In the genomic region with DNA sequence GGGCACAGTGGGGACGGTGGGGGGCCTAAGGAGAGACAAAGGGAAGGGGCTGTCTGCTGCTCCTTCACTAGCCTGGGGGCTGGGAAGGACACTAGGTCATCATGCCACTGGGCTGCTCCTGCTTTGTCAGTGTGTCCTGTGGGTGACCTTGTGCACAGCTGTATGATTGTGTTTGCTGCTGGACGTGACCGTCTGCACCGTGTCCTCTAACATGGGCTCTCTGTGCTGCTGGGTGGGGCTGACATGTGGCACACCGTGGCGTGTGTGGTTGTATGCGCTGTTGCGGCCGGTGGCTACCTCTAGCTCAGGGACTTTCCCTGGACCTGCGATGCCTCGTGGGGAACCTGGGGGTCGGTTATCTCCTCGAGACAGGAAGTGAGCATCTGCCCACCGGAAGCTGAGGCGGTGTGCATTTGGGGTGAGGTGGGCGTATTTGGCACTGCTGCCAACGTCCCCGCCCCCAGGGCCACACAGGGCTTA, we compare ENCODE assay signal across 8 cellular contexts. TPM values are rescaled to one million over a fixed set of nuclear protein-coding genes. Genes with fewer than 3 reads are reported as not detected.
A peak's percentile ranks its signal among the peaks of the same experiment; 100 is the strongest.
DNase-seq lines count a peak whose midpoint lies in the region; ATAC-seq and TF ChIP-seq lines count a peak whose summit lies in the region.

No MANE protein-coding gene starts in this region.

- peak; percentile 63 for DNase-seq in KBM-7
- DNase-seq in activated T-cell treated with anti-CD3 and anti-CD28 coated beads, Interleukin-2, amount 50 U/mL, for 72 hours: peak; percentile 70 to 84
- peak; percentile 68 to 92 (median 86) for DNase-seq in naive thymus-derived CD8-positive, alpha-beta T cell
- DNase-seq in NCI-H748 (lab: John Stamatoyannopoulos, UW; ENCODE audit: unreplicated experiment): no peak
- no peak for DNase-seq in HuH-7.5 (ENCODE audit: low spot score)
- DNase-seq in CD14-positive monocyte (ENCODE audit: low spot score): no peak
- DNase-seq in omental fat pad (ENCODE audit: low spot score): no peak

- no peaks in the 10 kb centered on the region for H3K9me3 Mint-ChIP-seq in activated T-cell treated with anti-CD3 and anti-CD28 coated beads, Interleukin-2, amount 50 U/mL, for 72 hours
- H3K9me3 Mint-ChIP-seq in naive thymus-derived CD8-positive, alpha-beta T cell: no peaks in the 10 kb centered on the region
- H3K9me3 Mint-ChIP-seq in CD14-positive monocyte: peaks cover 0 to 31% (median 11%) of the 10 kb centered on the region in 7 donors

- in situ Hi-C loops in KBM-7 (cut with MboI; ENCODE audit: low pct_unique_long_range_greater_than_20kb, low sequenced_read_pairs): no loop called here

- H3K4me3 Mint-ChIP-seq in activated T-cell treated with anti-CD3 and anti-CD28 coated beads, Interleukin-2, amount 50 U/mL, for 72 hours: peak overlapping the region; percentile 69 to 99
- peak overlapping the region; percentile 85 to 98 (median 94) for H3K4me3 Mint-ChIP-seq in naive thymus-derived CD8-positive, alpha-beta T cell
- H3K4me3 Mint-ChIP-seq in CD14-positive monocyte: peak overlapping the region in 1 of 2 donors; percentile 79

- H3K27me3 Mint-ChIP-seq in activated T-cell treated with anti-CD3 and anti-CD28 coated beads, Interleukin-2, amount 50 U/mL, for 72 hours (ENCODE audit: low read depth): no peaks in the 10 kb centered on the region
- no peaks in the 10 kb centered on the region for H3K27me3 Mint-ChIP-seq in naive thymus-derived CD8-positive, alpha-beta T cell
- peaks cover 63 to 81% (median 68%) of the 10 kb centered on the region in 3 donors for H3K27me3 Mint-ChIP-seq in CD14-positive monocyte (ENCODE audit: low read depth in 3 of 3)

- no peak overlapping the region for H3K27ac Mint-ChIP-seq in activated T-cell treated with anti-CD3 and anti-CD28 coated beads, Interleukin-2, amount 50 U/mL, for 72 hours
- peak overlapping the region; percentile 83 to 98 (median 96) for H3K27ac Mint-ChIP-seq in naive thymus-derived CD8-positive, alpha-beta T cell
- H3K27ac Mint-ChIP-seq in CD14-positive monocyte: no peak overlapping the region

- POLR2A ChIA-PET in naive thymus-derived CD8-positive, alpha-beta T cell (lab: Charles Lee): interaction anchor here (0.5 to 3.7 kb wide), 7 partner anchors 10 to 88 kb away, joined by 3 to 37 read pairs (median 8); partner anchors contain the start of genes HNRNPAB, NHP2 and RMND5B

- H3K36me3 Mint-ChIP-seq in activated T-cell treated with anti-CD3 and anti-CD28 coated beads, Interleukin-2, amount 50 U/mL, for 72 hours (ENCODE audit: insufficient read depth in 2 of 2): peaks cover 0 to 2% of the 10 kb centered on the region in 2 donors
- peaks cover 0 to 8% (median 0%) of the 10 kb centered on the region in 3 donors for H3K36me3 Mint-ChIP-seq in naive thymus-derived CD8-positive, alpha-beta T cell
- H3K36me3 Mint-ChIP-seq in CD14-positive monocyte: no peaks in the 10 kb centered on the region

- intact Hi-C loops in CD14-positive monocyte (cut with micrococcal nuclease): no loop called here

- H3K4me1 Mint-ChIP-seq in activated T-cell treated with anti-CD3 and anti-CD28 coated beads, Interleukin-2, amount 50 U/mL, for 72 hours (ENCODE audit: low read depth): peaks cover 36% of the 10 kb centered on the region
- H3K4me1 Mint-ChIP-seq in naive thymus-derived CD8-positive, alpha-beta T cell: peaks cover 26 to 67% (median 62%) of the 10 kb centered on the region in 4 donors
- H3K4me1 Mint-ChIP-seq in CD14-positive monocyte: peaks cover 25% of the 10 kb centered on the region

- TF ChIP-seq CTCF in CD14-positive monocyte (IDR thresholded peaks at IDR 0.05) (no peak), omental fat pad (IDR thresholded peaks at IDR 0.05) (no peak)

- peak; percentile 58 for TF ChIP-seq POLR2A in GM19193 (IDR thresholded peaks at IDR 0.05; ENCODE audit: extremely low read depth, insufficient read depth, insufficient read length)

- peak; percentile 43 to 54 for ATAC-seq in activated T-cell treated with anti-CD3 and anti-CD28 coated beads, Interleukin-2, amount 50 U/mL, for 72 hours (replicated peaks in 1 of 2)
- peak; percentile 61 to 75 for ATAC-seq in naive thymus-derived CD8-positive, alpha-beta T cell
- no peak for ATAC-seq in omental fat pad (ENCODE audit: low FRiP score)

RNA-seq across cellular contexts. Expression of gene N4BP3, which starts 3.1 kb away (rescaled TPM):
- total RNA-seq in activated T-cell treated with anti-CD3 and anti-CD28 coated beads, Interleukin-2, amount 50 U/mL, for 72 hours: 1 to 10 TPM; 5.6 to 6.0 TPM
- 1 to 10 TPM; 7.0 to 7.2 TPM for total RNA-seq in naive thymus-derived CD8-positive, alpha-beta T cell
- 1 to 10 TPM; 1.6 to 5.5 (median 2.0) TPM for polyA plus RNA-seq in naive thymus-derived CD8-positive, alpha-beta T cell
- not detected for polyA plus RNA-seq in CD14-positive monocyte
- 1 to 10 TPM in 2 of 4 donors, under 1 TPM in 2; 0.84 to 3.5 (median 1.4) TPM for total RNA-seq in omental fat pad

RNA-seq across cellular contexts. Expression of gene RMND5B, which starts 14.4 kb away (rescaled TPM):
- 10 to 100 TPM; 21.5 to 24.5 TPM for total RNA-seq in activated T-cell treated with anti-CD3 and anti-CD28 coated beads, Interleukin-2, amount 50 U/mL, for 72 hours
- 10 to 100 TPM; 33.7 to 33.8 TPM for total RNA-seq in naive thymus-derived CD8-positive, alpha-beta T cell
- 10 to 100 TPM; 24.9 to 39.0 (median 36.8) TPM for polyA plus RNA-seq in naive thymus-derived CD8-positive, alpha-beta T cell
- 10 to 100 TPM; 20.9 to 23.9 TPM for polyA plus RNA-seq in CD14-positive monocyte
- total RNA-seq in omental fat pad: 10 to 100 TPM; 22.9 to 37.5 (median 27.7) TPM

RNA-seq across cellular contexts. Expression of gene NHP2, which starts 37.2 kb away (rescaled TPM):
- 100 to 1,000 TPM; 112 to 122 TPM for total RNA-seq in activated T-cell treated with anti-CD3 and anti-CD28 coated beads, Interleukin-2, amount 50 U/mL, for 72 hours
- total RNA-seq in naive thymus-derived CD8-positive, alpha-beta T cell: 10 to 100 TPM; 79.3 to 85.4 TPM
- polyA plus RNA-seq in naive thymus-derived CD8-positive, alpha-beta T cell: 100 to 1,000 TPM; 238 to 276 (median 270) TPM
- 100 to 1,000 TPM; 108 to 139 TPM for polyA plus RNA-seq in CD14-positive monocyte
- total RNA-seq in omental fat pad: 100 to 1,000 TPM; 173 to 241 (median 221) TPM

Comparison
In these comparisons a context has a peak if more than half of its experiments do, and no peak if none do; other contexts are left out.
1. DNase-seq: peak in KBM-7 (single experiment), activated T-cell treated with anti-CD3 and anti-CD28 coated beads, Interleukin-2, amount 50 U/mL, for 72 hours (2 of 2) and naive thymus-derived CD8-positive, alpha-beta T cell (10 of 10); none in NCI-H748 (single experiment), HuH-7.5 (single experiment), CD14-positive monocyte (single experiment) and omental fat pad (single experiment).
2. H3K27ac Mint-ChIP-seq: peak in naive thymus-derived CD8-positive, alpha-beta T cell (10 of 10); none in activated T-cell treated with anti-CD3 and anti-CD28 coated beads, Interleukin-2, amount 50 U/mL, for 72 hours (single experiment) and CD14-positive monocyte (0 of 7).